In genomic region chr1:15197591-15198447, GRCh38 we compare ENCODE assay signal across 25 cellular contexts. TPM values are rescaled to one million over a fixed set of nuclear protein-coding genes. Genes with fewer than 3 reads are reported as not detected.
DNase-seq lines count a peak whose midpoint lies in the region; ATAC-seq, FAIRE-seq and TF ChIP-seq lines count a peak whose summit lies in the region.
"Had no signal": no experiment of that assay in that cellular context is flagged by ENCODE, and none has a peak within 500 bp of the region (broad histone marks: within the 10 kb centered on the region; RNA-seq: fewer than 3 reads in every experiment).

No MANE protein-coding gene starts in this region.

- no TSS peak for BruUV-seq in MCF 10A (replicated peaks; lab: Mats Ljungman, UMichigan)

- intact Hi-C loops in kidney (cut with DNase I), result no loop called here
- intact Hi-C loops in MCF 10A (cut with micrococcal nuclease), result no loop called here

- H3K27ac ChIP-seq in VCaP (peak overlapping the region; percentile 13; the same call in 1 of the 2 replicates), kidney (ENCODE audit: low read depth in 2 of 2, low read length in 2 of 2) (peak overlapping the region; percentile 72 to 86), small intestine (ENCODE audit: low read depth in 1 of 2, low read length in 1 of 2) (peak overlapping the region; percentile 73 to 76)
- H3K27ac ChIP-seq: HL-60, tibial nerve, WERI-Rb-1 had no signal

- H3K4me3 ChIP-seq in kidney (ENCODE audit: low read length in 2 of 2) (no peak overlapping the region), small intestine (ENCODE audit: low read depth in 1 of 2, low read length in 2 of 2) (no peak overlapping the region)
- H3K4me3 ChIP-seq: GM12878, smooth muscle cell, tibial nerve had no signal

- H3K4me1 Mint-ChIP-seq in MCF 10A (ENCODE audit: insufficient read depth, unreplicated experiment), result peaks cover 8% of the 10 kb centered on the region
- H3K4me1 Mint-ChIP-seq: CD4-positive, alpha-beta memory T cell; stimulated activated naive B cell treated with anti-CD40 and anti-IgM and Interleukin-4, amounts not matched to agents 10 μg/mL and 1 μg/mL and 100 μg/mL, for 72 hours had no signal

- FAIRE-seq in kidney (lab: Jason Lieb, UNC) (no peak), small intestine (lab: Jason Lieb, UNC) (no peak)
- FAIRE-seq: GM12878 had no signal

- no peaks in the 10 kb centered on the region for H3K9me3 ChIP-seq in kidney (ENCODE audit: control insufficient read depth in 1 of 2, low read length in 2 of 2)
- no peaks in the 10 kb centered on the region for H3K9me3 ChIP-seq in small intestine (ENCODE audit: control insufficient read depth, low read depth)
- H3K9me3 ChIP-seq: SK-N-SH, tibial nerve had no signal

- peak; percentile 24 for DNase-seq in DMS53 (lab: John Stamatoyannopoulos, UW)
- no peak for DNase-seq in DMS53 treated with DMSO at 0.1 percent for 48 hours (lab: John Stamatoyannopoulos, UW; ENCODE audit: unreplicated experiment)
- DNase-seq in kidney, result no peak
- DNase-seq in small intestine, result peak; percentile 75
- DNase-seq in GM19240 (ENCODE audit: insufficient read length, low spot score), result no peak
- no peak for DNase-seq in MCF 10A (ENCODE audit: unreplicated experiment)
- DNase-seq: activated CD4-positive, alpha-beta T cell treated with anti-CD3 and anti-CD28 coated beads, Interleukin-2, amount 50 U/mL, for 1 hour; CD4-positive, alpha-beta memory T cell; cortex of kidney; DND-41; left cardiac atrium; NCI-H524; nephron progenitor cell; stimulated activated naive B cell treated with anti-CD40 and anti-IgM and Interleukin-4, amounts not matched to agents 10 μg/mL and 1 μg/mL and 100 μg/mL, for 72 hours; WERI-Rb-1 had no signal

- H3K9me3 Mint-ChIP-seq in MCF 10A (ENCODE audit: unreplicated experiment), result no peaks in the 10 kb centered on the region
- H3K9me3 Mint-ChIP-seq: activated T-helper 2 cell treated with anti-CD3 and anti-CD28 coated beads, Interferon-gamma antibody, Interleukin-2, Interleukin-4, amounts not matched to agents 10 μg/mL and 5 μg/mL and 100 μg/mL, durations not matched to agents 14 hours and 24 hours and 36 hours; CD4-positive, alpha-beta memory T cell; nephron progenitor cell; stimulated activated naive B cell treated with anti-CD40 and anti-IgM and Interleukin-4, amounts not matched to agents 10 μg/mL and 1 μg/mL and 100 μg/mL, for 72 hours had no signal

- CTCF ChIA-PET in MCF 10A (lab: Yijun Ruan, JAX), result no interaction called here

- no peaks in the 10 kb centered on the region for H3K36me3 Mint-ChIP-seq in MCF 10A (ENCODE audit: insufficient read depth, unreplicated experiment)
- H3K36me3 Mint-ChIP-seq: CD4-positive, alpha-beta memory T cell; stimulated activated naive B cell treated with anti-CD40 and anti-IgM and Interleukin-4, amounts not matched to agents 10 μg/mL and 1 μg/mL and 100 μg/mL, for 72 hours had no signal

- peaks cover 57 to 62% of the 10 kb centered on the region in 2 donors for H3K4me1 ChIP-seq in kidney (ENCODE audit: control insufficient read depth in 1 of 2, insufficient read depth in 1 of 2, low read depth in 1 of 2, low read length in 2 of 2)
- peaks cover 2 to 5% of the 10 kb centered on the region in 2 donors for H3K4me1 ChIP-seq in small intestine (ENCODE audit: control insufficient read depth in 2 of 2, insufficient read depth in 1 of 2, low read depth in 1 of 2, low read length in 1 of 2)
- H3K4me1 ChIP-seq: tibial nerve had no signal

- ATAC-seq in GM21619 (IDR thresholded peaks at IDR 0.05; ENCODE audit: unreplicated experiment), result no peak
- ATAC-seq: GM12878; stimulated activated naive B cell treated with anti-CD40 and anti-IgM and Interleukin-4, amounts not matched to agents 10 μg/mL and 1 μg/mL and 100 μg/mL, for 72 hours had no signal

- no peak overlapping the region for H3K27ac Mint-ChIP-seq in MCF 10A (ENCODE audit: low read depth, unreplicated experiment)
- H3K27ac Mint-ChIP-seq: activated T-helper 2 cell treated with anti-CD3 and anti-CD28 coated beads, Interferon-gamma antibody, Interleukin-2, Interleukin-4, amounts not matched to agents 10 μg/mL and 5 μg/mL and 100 μg/mL, durations not matched to agents 14 hours and 24 hours and 36 hours; CD4-positive, alpha-beta memory T cell; stimulated activated naive B cell treated with anti-CD40 and anti-IgM and Interleukin-4, amounts not matched to agents 10 μg/mL and 1 μg/mL and 100 μg/mL, for 72 hours had no signal

- no peaks in the 10 kb centered on the region for H3K27me3 Mint-ChIP-seq in MCF 10A (ENCODE audit: insufficient read depth, unreplicated experiment)

- H3K4me3 Mint-ChIP-seq in MCF 10A (ENCODE audit: unreplicated experiment), result no peak overlapping the region
- H3K4me3 Mint-ChIP-seq: CD4-positive, alpha-beta memory T cell; nephron progenitor cell; stimulated activated naive B cell treated with anti-CD40 and anti-IgM and Interleukin-4, amounts not matched to agents 10 μg/mL and 1 μg/mL and 100 μg/mL, for 72 hours had no signal

- peaks cover 2 to 7% of the 10 kb centered on the region in 2 donors for H3K36me3 ChIP-seq in kidney (ENCODE audit: control insufficient read depth in 1 of 2, insufficient read depth in 2 of 2, low read length in 2 of 2)
- no peaks in the 10 kb centered on the region for H3K36me3 ChIP-seq in small intestine (ENCODE audit: control insufficient read depth in 2 of 2, insufficient read depth in 2 of 2, low read length in 2 of 2)
- H3K36me3 ChIP-seq: tibial nerve had no signal

- no peak for TF ChIP-seq CTCF in VCaP (conservative IDR thresholded peaks at IDR 0.05)
- TF ChIP-seq CTCF in kidney (IDR thresholded peaks at IDR 0.05; ENCODE audit: borderline replicate concordance, extremely low read depth, insufficient read depth), result no peak
- TF ChIP-seq CTCF in MCF 10A (IDR thresholded peaks at IDR 0.05; ENCODE audit: unreplicated experiment), result no peak

- WGBS in small intestine, 3 donors, result 41 to 65% (median 50%) methylated on average over 12 of the region's 12 CpGs

- H3K9ac ChIP-seq in kidney (ENCODE audit: low read length in 2 of 2), result peak overlapping the region in 1 of 2 donors; percentile 44
- H3K9ac ChIP-seq: SK-N-SH had no signal

- H3K27me3 ChIP-seq in small intestine (ENCODE audit: control insufficient read depth in 2 of 2, insufficient read depth in 2 of 2, low read length in 2 of 2), result no peaks in the 10 kb centered on the region
- H3K27me3 ChIP-seq: tibial nerve had no signal

- POLR2A ChIA-PET in MCF 10A (lab: Yijun Ruan, JAX), result no interaction called here

RNA-seq across cellular contexts. Expression of gene TMEM51, which starts 44.3 kb away (rescaled TPM):
- total RNA-seq in kidney (48.4 TPM), MCF 10A (2022) (6.4 TPM in 2 replicates)
- polyA plus RNA-seq in kidney (ENCODE audit: insufficient read depth, low read depth, low replicate concordance) (38.1 TPM), small intestine (10 to 100 TPM; 16.3 to 25.2 (median 17.8) TPM)
- total RNA-seq: T-helper 2 cell treated with Interferon-gamma antibody and Interleukin-4, amounts not matched to agents 100 ng/mL and 5 ng/mL, for 36 hours had no signal
- polyA plus RNA-seq: CD4-positive, alpha-beta memory T cell had no signal

RNA-seq across cellular contexts. Expression of gene FHAD1, which starts 49.2 kb away (rescaled TPM):
- total RNA-seq in kidney (4.2 TPM), MCF 10A (2022) (not detected in 2 replicates)
- polyA plus RNA-seq in kidney (ENCODE audit: insufficient read depth, low read depth, low replicate concordance) (0.84 TPM), small intestine (under 1 TPM; 0.22 to 0.45 (median 0.27) TPM)
- total RNA-seq: activated T-helper 2 cell treated with anti-CD3 and anti-CD28 coated beads, Interferon-gamma antibody, Interleukin-2, Interleukin-4, amounts not matched to agents 10 μg/mL and 5 μg/mL and 100 μg/mL, durations not matched to agents 14 hours and 24 hours and 36 hours; CD4-positive, alpha-beta memory T cell; glomerular endothelial cell; smooth muscle cell had no signal

Comparison
In these comparisons a context has a peak if more than half of its experiments do, and no peak if none do; other contexts are left out.
1. DNase-seq: peak in DMS53 (single experiment) and small intestine (single experiment); none in DMS53 treated with DMSO at 0.1 percent for 48 hours (single experiment), kidney (single experiment), GM19240 (single experiment) and MCF 10A (single experiment).
2. H3K27ac ChIP-seq: peak in every context shown above with its lines; median percentile 79 in kidney; 74 in small intestine; 13 in VCaP.